1 cellular context compared by ENCODE assay signal in the genomic region with DNA sequence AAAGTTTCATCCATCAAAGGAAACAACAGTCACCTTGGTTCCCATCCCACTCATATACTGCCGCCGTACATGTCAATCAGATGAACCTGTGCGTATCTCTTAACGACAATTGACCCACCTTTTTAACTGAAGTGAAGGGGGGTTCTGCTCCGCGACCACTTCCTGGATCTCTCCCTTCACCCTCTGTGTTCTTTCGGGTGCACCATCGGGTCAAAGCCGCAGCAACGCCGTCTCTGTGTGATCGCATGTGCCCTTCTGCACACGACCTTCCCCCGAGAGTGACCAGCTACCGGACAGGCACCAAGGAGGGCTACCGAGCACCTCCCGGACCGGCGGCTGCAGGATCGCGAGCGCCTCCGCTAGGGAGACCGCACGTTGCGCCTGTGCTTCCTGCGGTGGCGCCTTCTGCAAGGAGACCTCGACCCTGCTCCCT.
TF ChIP-seq lines count a peak whose summit lies in the region.
"Not testable (repeated sequence)": the region's sequence is repeated elsewhere in the genome, so short reads cannot be mapped to it uniquely, and the experiment has no call there.

No MANE protein-coding gene starts in this region.

TF ChIP-seq in K562, 482 proteins besides CTCF, POLR2A, EP300 and RAD21 (continued from another document):
- 0 out of 2 replicates have a peak, but pooled peaks have one; percentile 30 for TF ChIP-seq SMARCE1 (IDR thresholded peaks at IDR 0.05)
- TF ChIP-seq, protein P1, sequence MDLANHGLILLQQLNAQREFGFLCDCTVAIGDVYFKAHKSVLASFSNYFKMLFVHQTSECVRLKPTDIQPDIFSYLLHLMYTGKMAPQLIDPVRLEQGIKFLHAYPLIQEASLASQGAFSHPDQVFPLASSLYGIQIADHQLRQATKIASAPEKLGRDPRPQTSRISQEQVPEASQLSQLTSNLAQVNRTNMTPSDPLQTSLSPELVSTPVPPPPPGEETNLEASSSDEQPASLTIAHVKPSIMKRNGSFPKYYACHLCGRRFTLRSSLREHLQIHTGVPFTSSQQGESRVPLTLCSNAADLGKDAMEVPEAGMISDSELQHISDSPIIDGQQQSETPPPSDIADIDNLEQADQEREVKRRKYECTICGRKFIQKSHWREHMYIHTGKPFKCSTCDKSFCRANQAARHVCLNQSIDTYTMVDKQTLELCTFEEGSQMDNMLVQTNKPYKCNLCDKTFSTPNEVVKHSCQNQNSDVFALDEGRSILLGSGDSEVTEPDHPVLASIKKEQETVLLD (IDR thresholded peaks at IDR 0.05), result peak; percentile 48; the same call in 1 of the 2 replicates
- peak; percentile 41 for TF ChIP-seq CHD1 (IDR thresholded peaks at IDR 0.05; ENCODE audit: low read length)
- TF ChIP-seq MYC (IDR thresholded peaks at IDR 0.05; ENCODE audit: low read depth, low read length); NR2C1 (IDR thresholded peaks at IDR 0.05): not testable (repeated sequence)
- peak; percentile 32; the same call in 1 of the 2 replicates for TF ChIP-seq MYC (CRISPR knock-in tag; IDR thresholded peaks at IDR 0.05; ENCODE audit: borderline replicate concordance, low read depth)
- TF ChIP-seq NRF1 (conservative IDR thresholded peaks at IDR 0.05 in 1 of 2, IDR thresholded peaks at IDR 0.05 in 1 of 2), result peak; percentile 51 to 59
- TF ChIP-seq PHF8 (IDR thresholded peaks at IDR 0.05; ENCODE audit: borderline replicate concordance, low read length), result peak; percentile 20; the same call in 1 of the 2 replicates
- TF ChIP-seq, protein P2, sequence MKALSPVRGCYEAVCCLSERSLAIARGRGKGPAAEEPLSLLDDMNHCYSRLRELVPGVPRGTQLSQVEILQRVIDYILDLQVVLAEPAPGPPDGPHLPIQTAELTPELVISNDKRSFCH (CRISPR knock-in tag; IDR thresholded peaks at IDR 0.05), result not testable (repeated sequence)
- TF ChIP-seq, protein P2 (tag; IDR thresholded peaks at IDR 0.05), result peak; percentile 30; the same call in 1 of the 2 replicates
- peak; percentile 45; the same call in 1 of the 2 replicates for TF ChIP-seq EP400 (IDR thresholded peaks at IDR 0.05)
- TF ChIP-seq, protein P3, sequence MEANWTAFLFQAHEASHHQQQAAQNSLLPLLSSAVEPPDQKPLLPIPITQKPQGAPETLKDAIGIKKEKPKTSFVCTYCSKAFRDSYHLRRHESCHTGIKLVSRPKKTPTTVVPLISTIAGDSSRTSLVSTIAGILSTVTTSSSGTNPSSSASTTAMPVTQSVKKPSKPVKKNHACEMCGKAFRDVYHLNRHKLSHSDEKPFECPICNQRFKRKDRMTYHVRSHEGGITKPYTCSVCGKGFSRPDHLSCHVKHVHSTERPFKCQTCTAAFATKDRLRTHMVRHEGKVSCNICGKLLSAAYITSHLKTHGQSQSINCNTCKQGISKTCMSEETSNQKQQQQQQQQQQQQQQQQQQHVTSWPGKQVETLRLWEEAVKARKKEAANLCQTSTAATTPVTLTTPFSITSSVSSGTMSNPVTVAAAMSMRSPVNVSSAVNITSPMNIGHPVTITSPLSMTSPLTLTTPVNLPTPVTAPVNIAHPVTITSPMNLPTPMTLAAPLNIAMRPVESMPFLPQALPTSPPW (CRISPR knock-in tag; IDR thresholded peaks at IDR 0.05), result peak; percentile 28; the same call in 1 of the 2 replicates
- TF ChIP-seq NR2C1 (tag; IDR thresholded peaks at IDR 0.05), result peak; percentile 25; the same call in 1 of the 2 replicates
- TF ChIP-seq, protein P4, sequence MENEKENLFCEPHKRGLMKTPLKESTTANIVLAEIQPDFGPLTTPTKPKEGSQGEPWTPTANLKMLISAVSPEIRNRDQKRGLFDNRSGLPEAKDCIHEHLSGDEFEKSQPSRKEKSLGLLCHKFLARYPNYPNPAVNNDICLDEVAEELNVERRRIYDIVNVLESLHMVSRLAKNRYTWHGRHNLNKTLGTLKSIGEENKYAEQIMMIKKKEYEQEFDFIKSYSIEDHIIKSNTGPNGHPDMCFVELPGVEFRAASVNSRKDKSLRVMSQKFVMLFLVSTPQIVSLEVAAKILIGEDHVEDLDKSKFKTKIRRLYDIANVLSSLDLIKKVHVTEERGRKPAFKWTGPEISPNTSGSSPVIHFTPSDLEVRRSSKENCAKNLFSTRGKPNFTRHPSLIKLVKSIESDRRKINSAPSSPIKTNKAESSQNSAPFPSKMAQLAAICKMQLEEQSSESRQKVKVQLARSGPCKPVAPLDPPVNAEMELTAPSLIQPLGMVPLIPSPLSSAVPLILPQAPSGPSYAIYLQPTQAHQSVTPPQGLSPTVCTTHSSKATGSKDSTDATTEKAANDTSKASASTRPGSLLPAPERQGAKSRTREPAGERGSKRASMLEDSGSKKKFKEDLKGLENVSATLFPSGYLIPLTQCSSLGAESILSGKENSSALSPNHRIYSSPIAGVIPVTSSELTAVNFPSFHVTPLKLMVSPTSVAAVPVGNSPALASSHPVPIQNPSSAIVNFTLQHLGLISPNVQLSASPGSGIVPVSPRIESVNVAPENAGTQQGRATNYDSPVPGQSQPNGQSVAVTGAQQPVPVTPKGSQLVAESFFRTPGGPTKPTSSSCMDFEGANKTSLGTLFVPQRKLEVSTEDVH (IDR thresholded peaks at IDR 0.05; ENCODE audit: low read depth, partially characterized antibody), result peak; percentile 33
- peak; percentile 65 for TF ChIP-seq HDAC2 (IDR thresholded peaks at IDR 0.05)
- TF ChIP-seq MIER1 (IDR thresholded peaks at IDR 0.05; ENCODE audit: low read depth), result 0 out of 2 replicates have a peak, but pooled peaks have one; percentile 30
- peak; percentile 64 for TF ChIP-seq L3MBTL2 (IDR thresholded peaks at IDR 0.05)
- TF ChIP-seq ZEB2 (IDR thresholded peaks at IDR 0.05), result peak; percentile 71
- TF ChIP-seq, protein P5, sequence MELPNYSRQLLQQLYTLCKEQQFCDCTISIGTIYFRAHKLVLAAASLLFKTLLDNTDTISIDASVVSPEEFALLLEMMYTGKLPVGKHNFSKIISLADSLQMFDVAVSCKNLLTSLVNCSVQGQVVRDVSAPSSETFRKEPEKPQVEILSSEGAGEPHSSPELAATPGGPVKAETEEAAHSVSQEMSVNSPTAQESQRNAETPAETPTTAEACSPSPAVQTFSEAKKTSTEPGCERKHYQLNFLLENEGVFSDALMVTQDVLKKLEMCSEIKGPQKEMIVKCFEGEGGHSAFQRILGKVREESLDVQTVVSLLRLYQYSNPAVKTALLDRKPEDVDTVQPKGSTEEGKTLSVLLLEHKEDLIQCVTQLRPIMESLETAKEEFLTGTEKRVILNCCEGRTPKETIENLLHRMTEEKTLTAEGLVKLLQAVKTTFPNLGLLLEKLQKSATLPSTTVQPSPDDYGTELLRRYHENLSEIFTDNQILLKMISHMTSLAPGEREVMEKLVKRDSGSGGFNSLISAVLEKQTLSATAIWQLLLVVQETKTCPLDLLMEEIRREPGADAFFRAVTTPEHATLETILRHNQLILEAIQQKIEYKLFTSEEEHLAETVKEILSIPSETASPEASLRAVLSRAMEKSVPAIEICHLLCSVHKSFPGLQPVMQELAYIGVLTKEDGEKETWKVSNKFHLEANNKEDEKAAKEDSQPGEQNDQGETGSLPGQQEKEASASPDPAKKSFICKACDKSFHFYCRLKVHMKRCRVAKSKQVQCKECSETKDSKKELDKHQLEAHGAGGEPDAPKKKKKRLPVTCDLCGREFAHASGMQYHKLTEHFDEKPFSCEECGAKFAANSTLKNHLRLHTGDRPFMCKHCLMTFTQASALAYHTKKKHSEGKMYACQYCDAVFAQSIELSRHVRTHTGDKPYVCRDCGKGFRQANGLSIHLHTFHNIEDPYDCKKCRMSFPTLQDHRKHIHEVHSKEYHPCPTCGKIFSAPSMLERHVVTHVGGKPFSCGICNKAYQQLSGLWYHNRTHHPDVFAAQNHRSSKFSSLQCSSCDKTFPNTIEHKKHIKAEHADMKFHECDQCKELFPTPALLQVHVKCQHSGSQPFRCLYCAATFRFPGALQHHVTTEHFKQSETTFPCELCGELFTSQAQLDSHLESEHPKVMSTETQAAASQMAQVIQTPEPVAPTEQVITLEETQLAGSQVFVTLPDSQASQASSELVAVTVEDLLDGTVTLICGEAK (IDR thresholded peaks at IDR 0.05), result 0 out of 2 replicates have a peak, but pooled peaks have one; percentile 28
- TF ChIP-seq, protein P5 (CRISPR knock-in tag; IDR thresholded peaks at IDR 0.05), result not testable (repeated sequence)
- TF ChIP-seq CTBP1 (IDR thresholded peaks at IDR 0.05; ENCODE audit: borderline replicate concordance), result peak; percentile 56; the same call in 1 of the 2 replicates
- peak in 1 of 2 experiments; percentile 67; a peak in 2 of 4 replicates for TF ChIP-seq HDAC1 (IDR thresholded peaks at IDR 0.05)
- TF ChIP-seq MEIS2 (IDR thresholded peaks at IDR 0.05; ENCODE audit: partially characterized antibody), result peak; percentile 50
- peak; percentile 28; the same call in 1 of the 2 replicates for TF ChIP-seq ARID1B (IDR thresholded peaks at IDR 0.05)
- TF ChIP-seq ZBTB7A (IDR thresholded peaks at IDR 0.05; ENCODE audit: borderline replicate concordance, control insufficient read depth, low read depth, low read length), result 0 out of 2 replicates have a peak, but pooled peaks have one; percentile 30
- 0 out of 2 replicates have a peak, but pooled peaks have one; percentile 31 for TF ChIP-seq CREM (IDR thresholded peaks at IDR 0.05; ENCODE audit: low read depth)
- TF ChIP-seq SRF (CRISPR knock-in tag; IDR thresholded peaks at IDR 0.05), result 0 out of 4 replicates have a peak, but pooled peaks of 1 of the 2 experiments have one; percentile 35
